ENCODE assay signal across 9 cellular contexts in genomic region chr6:73694711-73695411, GRCh38. TPM values are rescaled to one million over a fixed set of nuclear protein-coding genes. Genes with fewer than 3 reads are reported as not detected.
A peak's percentile ranks its signal among the peaks of the same experiment; 100 is the strongest.
DNase-seq lines count a peak whose midpoint lies in the region; ATAC-seq and TF ChIP-seq lines count a peak whose summit lies in the region.
"Had no signal": no experiment of that assay in that cellular context is flagged by ENCODE, and none has a peak within 500 bp of the region (broad histone marks: within the 10 kb centered on the region; RNA-seq: fewer than 3 reads in every experiment).

No MANE protein-coding gene starts in this region.

- DNase-seq in EL (peak; percentile 65), esophagus squamous epithelium (lab: John Stamatoyannopoulos, UW) (no peak), SIG-M5 (lab: John Stamatoyannopoulos, UW) (no peak), NCI-H2107 treated with DMSO at 0.1 percent for 48 hours (lab: John Stamatoyannopoulos, UW; ENCODE audit: unreplicated experiment) (no peak)

- intact Hi-C loops in esophagus squamous epithelium (cut with DNase I): no loop called here

- H3K9me3 ChIP-seq in esophagus squamous epithelium (no peaks in the 10 kb centered on the region), parathyroid adenoma (ENCODE audit: control insufficient read depth, low read length) (no peaks in the 10 kb centered on the region)
- H3K9me3 ChIP-seq: upper lobe of left lung had no signal

- H3K27me3 ChIP-seq in esophagus squamous epithelium (no peaks in the 10 kb centered on the region), parathyroid adenoma (ENCODE audit: control insufficient read depth, insufficient read depth, low read length) (no peaks in the 10 kb centered on the region)

- WGBS in esophagus squamous epithelium, 2 donors: 15 to 28% methylated on average over 2 to 4 of the region's 5 CpGs

- H3K4me3 ChIP-seq in esophagus squamous epithelium: peak overlapping the region; percentile 48 to 82 (median 66)
- H3K4me3 ChIP-seq in parathyroid adenoma (ENCODE audit: low read depth, low read length): peak overlapping the region; percentile 78

- H3K4me2 ChIP-seq in parathyroid adenoma (ENCODE audit: low read length): peak overlapping the region; percentile 98

- TF ChIP-seq POLR2A in esophagus squamous epithelium (IDR thresholded peaks at IDR 0.05): no peak

- H3K27ac ChIP-seq in esophagus squamous epithelium: peak overlapping the region; percentile 71 to 95 (median 90)
- H3K27ac ChIP-seq in parathyroid adenoma: peak overlapping the region; percentile 91

- H3K4me1 ChIP-seq in esophagus squamous epithelium: peaks cover 0 to 46% (median 15%) of the 10 kb centered on the region in 3 donors
- peaks cover 23% of the 10 kb centered on the region for H3K4me1 ChIP-seq in parathyroid adenoma

- peaks cover 39% of the 10 kb centered on the region for H3K79me2 ChIP-seq in parathyroid adenoma

- H3K36me3 ChIP-seq in esophagus squamous epithelium (peaks cover 0 to 5% (median 0%) of the 10 kb centered on the region in 3 donors), parathyroid adenoma (ENCODE audit: control insufficient read depth, insufficient read depth, low read length) (no peaks in the 10 kb centered on the region)
- H3K36me3 ChIP-seq: upper lobe of left lung had no signal

- H3K9ac ChIP-seq in parathyroid adenoma: no peak overlapping the region

- no peak for TF ChIP-seq CTCF in esophagus squamous epithelium (IDR thresholded peaks at IDR 0.05)
- no peak for TF ChIP-seq CTCF in parathyroid adenoma (IDR thresholded peaks at IDR 0.05)

- H2AFZ ChIP-seq in parathyroid adenoma: peak overlapping the region; percentile 76

- ATAC-seq in SK-N-SH treated with all-trans-retinoic acid at 6 μM for 48 hours (peak; percentile 76), GM21447 (IDR thresholded peaks at IDR 0.05; ENCODE audit: unreplicated experiment) (no peak), HG03521 (IDR thresholded peaks at IDR 0.05; ENCODE audit: unreplicated experiment) (no peak)

TF ChIP-seq in SK-N-SH treated with all-trans-retinoic acid at 6 μM for 48 hours, 23 proteins besides CTCF, POLR2A, EP300 and RAD21:
- TF ChIP-seq, protein P1, sequence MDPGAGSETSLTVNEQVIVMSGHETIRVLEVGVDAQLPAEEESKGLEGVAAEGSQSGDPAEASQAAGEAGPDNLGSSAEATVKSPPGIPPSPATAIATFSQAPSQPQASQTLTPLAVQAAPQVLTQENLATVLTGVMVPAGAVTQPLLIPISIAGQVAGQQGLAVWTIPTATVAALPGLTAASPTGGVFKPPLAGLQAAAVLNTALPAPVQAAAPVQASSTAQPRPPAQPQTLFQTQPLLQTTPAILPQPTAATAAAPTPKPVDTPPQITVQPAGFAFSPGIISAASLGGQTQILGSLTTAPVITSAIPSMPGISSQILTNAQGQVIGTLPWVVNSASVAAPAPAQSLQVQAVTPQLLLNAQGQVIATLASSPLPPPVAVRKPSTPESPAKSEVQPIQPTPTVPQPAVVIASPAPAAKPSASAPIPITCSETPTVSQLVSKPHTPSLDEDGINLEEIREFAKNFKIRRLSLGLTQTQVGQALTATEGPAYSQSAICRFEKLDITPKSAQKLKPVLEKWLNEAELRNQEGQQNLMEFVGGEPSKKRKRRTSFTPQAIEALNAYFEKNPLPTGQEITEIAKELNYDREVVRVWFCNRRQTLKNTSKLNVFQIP (CRISPR knock-in tag; IDR thresholded peaks at IDR 0.05; ENCODE audit: borderline replicate concordance, low read depth): no peak
TF ChIP-seq in SK-N-SH treated with all-trans-retinoic acid at 6 μM for 48 hours: peak in this region for 0.

RNA-seq across cellular contexts. Expression of gene CD109, which starts 1.1 kb away (rescaled TPM):
- total RNA-seq in esophagus squamous epithelium: 10 to 100 TPM; 27.0 to 57.9 (median 41.3) TPM

RNA-seq across cellular contexts. Expression of gene SLC17A5, which starts 41.1 kb away (rescaled TPM):
- total RNA-seq in esophagus squamous epithelium: 10 to 100 TPM in 2 of 4 donors, 1 to 10 TPM in 2; 6.7 to 13.7 (median 9.9) TPM
